ENCODE assay signal across 1 cellular context in the genomic region with DNA sequence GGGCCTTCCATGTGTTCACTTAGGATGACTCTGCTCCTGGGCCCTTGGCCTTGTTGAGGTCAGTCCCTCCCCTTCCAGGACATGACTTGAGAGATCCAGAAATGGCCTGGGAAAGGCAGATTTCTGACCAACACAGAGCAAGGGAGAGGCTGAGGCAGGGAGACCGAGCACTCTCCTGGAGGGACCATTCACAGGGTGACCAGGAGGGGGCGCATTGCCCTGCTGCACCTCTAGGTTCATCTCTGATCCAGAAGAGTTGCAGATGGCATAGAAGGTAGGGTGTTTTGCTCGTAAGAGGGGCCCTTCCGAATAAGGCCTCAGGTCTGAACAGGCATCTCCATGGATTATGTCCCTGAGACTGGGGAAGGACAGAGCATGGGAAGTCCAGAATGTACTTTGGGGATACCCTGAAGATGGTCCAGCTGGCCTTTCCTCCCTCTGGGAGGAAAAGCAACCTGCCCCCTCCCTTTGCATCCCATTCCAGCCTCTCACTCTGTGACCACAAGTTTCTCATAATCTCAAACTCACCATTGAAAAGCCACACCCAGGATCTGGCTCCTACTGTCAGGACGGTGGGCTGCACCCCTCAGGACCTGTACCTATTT.
TF ChIP-seq lines count a peak whose summit lies in the region.

No MANE protein-coding gene starts in this region.

TF ChIP-seq in A549, 52 proteins besides CTCF, POLR2A, EP300 and RAD21 (continued from another document):
- TF ChIP-seq, protein P1, sequence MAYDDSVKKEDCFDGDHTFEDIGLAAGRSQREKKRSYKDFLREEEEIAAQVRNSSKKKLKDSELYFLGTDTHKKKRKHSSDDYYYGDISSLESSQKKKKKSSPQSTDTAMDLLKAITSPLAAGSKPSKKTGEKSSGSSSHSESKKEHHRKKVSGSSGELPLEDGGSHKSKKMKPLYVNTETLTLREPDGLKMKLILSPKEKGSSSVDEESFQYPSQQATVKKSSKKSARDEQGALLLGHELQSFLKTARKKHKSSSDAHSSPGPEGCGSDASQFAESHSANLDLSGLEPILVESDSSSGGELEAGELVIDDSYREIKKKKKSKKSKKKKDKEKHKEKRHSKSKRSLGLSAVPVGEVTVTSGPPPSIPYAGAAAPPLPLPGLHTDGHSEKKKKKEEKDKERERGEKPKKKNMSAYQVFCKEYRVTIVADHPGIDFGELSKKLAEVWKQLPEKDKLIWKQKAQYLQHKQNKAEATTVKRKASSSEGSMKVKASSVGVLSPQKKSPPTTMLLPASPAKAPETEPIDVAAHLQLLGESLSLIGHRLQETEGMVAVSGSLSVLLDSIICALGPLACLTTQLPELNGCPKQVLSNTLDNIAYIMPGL (CRISPR knock-in tag; IDR thresholded peaks at IDR 0.05; ENCODE audit: borderline replicate concordance): no peak
- TF ChIP-seq CBX2 (IDR thresholded peaks at IDR 0.05; ENCODE audit: borderline replicate concordance, low read depth) (no peak), MAX (IDR thresholded peaks at IDR 0.05) (no peak), JUNB (IDR thresholded peaks at IDR 0.05) (no peak), EHF (CRISPR knock-in tag; IDR thresholded peaks at IDR 0.05) (no peak), MAZ (IDR thresholded peaks at IDR 0.05; ENCODE audit: borderline replicate concordance, low read depth, low read length) (no peak), CHD2 (IDR thresholded peaks at IDR 0.05; ENCODE audit: low read length, partially characterized antibody) (no peak), HEYL (CRISPR knock-in tag; IDR thresholded peaks at IDR 0.05) (no peak), NFE2L2 (conservative IDR thresholded peaks at IDR 0.05; ENCODE audit: low read length) (no peak), FOXS1 (CRISPR knock-in tag; IDR thresholded peaks at IDR 0.05) (no peak)
- TF ChIP-seq, protein P2, sequence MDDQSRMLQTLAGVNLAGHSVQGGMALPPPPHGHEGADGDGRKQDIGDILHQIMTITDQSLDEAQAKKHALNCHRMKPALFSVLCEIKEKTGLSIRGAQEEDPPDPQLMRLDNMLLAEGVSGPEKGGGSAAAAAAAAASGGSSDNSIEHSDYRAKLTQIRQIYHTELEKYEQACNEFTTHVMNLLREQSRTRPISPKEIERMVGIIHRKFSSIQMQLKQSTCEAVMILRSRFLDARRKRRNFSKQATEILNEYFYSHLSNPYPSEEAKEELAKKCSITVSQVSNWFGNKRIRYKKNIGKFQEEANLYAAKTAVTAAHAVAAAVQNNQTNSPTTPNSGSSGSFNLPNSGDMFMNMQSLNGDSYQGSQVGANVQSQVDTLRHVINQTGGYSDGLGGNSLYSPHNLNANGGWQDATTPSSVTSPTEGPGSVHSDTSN (IDR thresholded peaks at IDR 0.05): no peak
- TF ChIP-seq, protein P3, sequence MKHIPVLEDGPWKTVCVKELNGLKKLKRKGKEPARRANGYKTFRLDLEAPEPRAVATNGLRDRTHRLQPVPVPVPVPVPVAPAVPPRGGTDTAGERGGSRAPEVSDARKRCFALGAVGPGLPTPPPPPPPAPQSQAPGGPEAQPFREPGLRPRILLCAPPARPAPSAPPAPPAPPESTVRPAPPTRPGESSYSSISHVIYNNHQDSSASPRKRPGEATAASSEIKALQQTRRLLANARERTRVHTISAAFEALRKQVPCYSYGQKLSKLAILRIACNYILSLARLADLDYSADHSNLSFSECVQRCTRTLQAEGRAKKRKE (CRISPR knock-in tag; IDR thresholded peaks at IDR 0.05; ENCODE audit: low read depth): no peak
